ENCODE assay signal across 8 cellular contexts in the genomic region with DNA sequence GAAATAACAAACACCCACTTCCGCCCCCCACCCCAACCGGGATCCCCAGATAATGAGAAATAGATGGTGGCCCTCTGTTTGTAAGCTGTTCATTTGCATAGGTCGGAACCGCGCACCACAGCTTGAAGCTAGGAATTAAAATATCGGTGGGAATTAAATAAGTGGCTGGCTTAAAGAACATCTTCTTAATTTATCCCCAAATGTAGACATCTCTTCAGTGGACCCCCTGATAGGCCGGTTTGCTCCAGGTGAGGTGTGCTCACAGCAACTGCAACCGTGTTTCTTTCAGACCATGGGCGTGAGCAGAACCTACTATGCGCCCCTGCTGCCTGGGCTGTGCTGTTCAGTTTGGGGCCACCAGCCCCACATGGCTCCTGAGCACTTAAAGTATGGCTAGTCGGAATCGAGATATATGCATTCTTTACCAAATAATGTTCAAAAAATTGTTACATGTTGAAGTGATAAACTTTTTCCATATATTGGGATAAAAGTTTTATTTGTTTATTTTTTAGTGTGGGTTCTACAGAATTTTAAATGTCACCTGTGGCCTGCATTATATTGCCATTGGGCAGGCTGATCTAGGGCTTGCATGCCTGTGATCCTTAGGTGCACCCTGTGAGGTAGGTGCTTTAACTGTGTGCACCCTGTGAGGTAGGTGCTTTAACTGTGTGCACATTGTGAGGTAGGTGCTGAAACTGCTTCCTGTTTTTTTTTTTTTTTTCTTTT. TPM values are rescaled to one million over a fixed set of nuclear protein-coding genes. Genes with fewer than 3 reads are reported as not detected.
DNase-seq lines count a peak whose midpoint lies in the region; ATAC-seq and TF ChIP-seq lines count a peak whose summit lies in the region.

No MANE protein-coding gene starts in this region.

- peak overlapping the region; percentile 64 for H3K27ac ChIP-seq in ACC112 (ENCODE audit: low read depth, low read length)
- peak overlapping the region; percentile 94 for H3K27ac ChIP-seq in right cardiac atrium (ENCODE audit: low read length)
- peak overlapping the region; percentile 87 for H3K27ac ChIP-seq in smooth muscle cell (ENCODE audit: low read depth)

- H3F3A ChIP-seq in smooth muscle cell (ENCODE audit: low read depth): no peaks in the 10 kb centered on the region

- H3K9ac ChIP-seq in smooth muscle cell (ENCODE audit: low read depth): peak overlapping the region; percentile 96

- H3K79me2 ChIP-seq in ACC112 (ENCODE audit: control insufficient read depth, insufficient read depth, low read length, unreplicated experiment) (peaks cover 39% of the 10 kb centered on the region), smooth muscle cell (ENCODE audit: low read depth) (peaks cover 37% of the 10 kb centered on the region)

- CTCF ChIA-PET in activated CD8-positive, alpha-beta T cell treated with anti-CD3 and anti-CD28 coated beads for 36 hours (lab: Charles Lee): no interaction called here

- WGBS in right cardiac atrium: 25% methylated on average over 12 of the region's 12 CpGs
- 29% methylated on average over 12 of the region's 12 CpGs for WGBS in smooth muscle cell (ENCODE audit: low lambda C conversion rate)

- H3K27me3 ChIP-seq in ACC112 (ENCODE audit: insufficient read depth, low read length): no peaks in the 10 kb centered on the region
- H3K27me3 ChIP-seq in right cardiac atrium (ENCODE audit: control insufficient read depth, insufficient read depth): no peaks in the 10 kb centered on the region
- H3K27me3 ChIP-seq in smooth muscle cell (ENCODE audit: low read depth): no peaks in the 10 kb centered on the region

- TF ChIP-seq CTCF in GM13976 (IDR thresholded peaks at IDR 0.05; ENCODE audit: borderline replicate concordance, control extremely low read depth, extremely low read depth, insufficient read depth, missing control alignments) (no peak), smooth muscle cell (IDR thresholded peaks at IDR 0.05; ENCODE audit: borderline replicate concordance, insufficient read depth, poor library complexity, severe bottlenecking) (no peak)
- no peak for TF ChIP-seq CTCF in activated CD8-positive, alpha-beta T cell treated with anti-CD3 and anti-CD28 coated beads for 36 hours (IDR thresholded peaks at IDR 0.05)

- in situ Hi-C loops in GM13976 (cut with MboI; ENCODE audit: low sequenced_read_pairs, unreplicated experiment): no loop called here

- H2AFZ ChIP-seq in ACC112 (ENCODE audit: low read length, unreplicated experiment): peak overlapping the region; percentile 83
- H2AFZ ChIP-seq in smooth muscle cell (ENCODE audit: low read depth): peak overlapping the region; percentile 98

- peak overlapping the region; percentile 93 for H3K4me3 Mint-ChIP-seq in activated CD8-positive, alpha-beta T cell treated with anti-CD3 and anti-CD28 coated beads for 36 hours

- peaks cover 20% of the 10 kb centered on the region for H3K4me1 ChIP-seq in ACC112 (ENCODE audit: control insufficient read depth, insufficient read depth, low read length, unreplicated experiment)
- peaks cover 6% of the 10 kb centered on the region for H3K4me1 ChIP-seq in right cardiac atrium (ENCODE audit: control insufficient read depth, insufficient read depth, low read length)
- peaks cover 20% of the 10 kb centered on the region for H3K4me1 ChIP-seq in smooth muscle cell (ENCODE audit: low read depth)

- peak overlapping the region; percentile 99 for H3K27ac Mint-ChIP-seq in activated CD8-positive, alpha-beta T cell treated with anti-CD3 and anti-CD28 coated beads for 36 hours

- POLR2A ChIA-PET in activated CD8-positive, alpha-beta T cell treated with anti-CD3 and anti-CD28 coated beads for 36 hours (lab: Charles Lee): interaction anchor here (0.6 to 1.1 kb wide), 5 partner anchors 10 to 161 kb away, joined by 3 to 5 read pairs (median 3); no protein-coding TSS in a partner anchor

- H3K9me3 Mint-ChIP-seq in activated CD8-positive, alpha-beta T cell treated with anti-CD3 and anti-CD28 coated beads for 36 hours: no peaks in the 10 kb centered on the region

- H3K9me3 ChIP-seq in right cardiac atrium (ENCODE audit: control insufficient read depth, low read length) (no peaks in the 10 kb centered on the region), smooth muscle cell (replicated peaks; ENCODE audit: low read depth) (no peaks in the 10 kb centered on the region)

- peak; percentile 45 for DNase-seq in GM13976 (ENCODE audit: low spot score)
- DNase-seq in activated CD8-positive, alpha-beta T cell treated with anti-CD3 and anti-CD28 coated beads for 36 hours: peak; percentile 77
- peak in 1 of 3 donors; percentile 51 for DNase-seq in right cardiac atrium
- no peak for DNase-seq in smooth muscle cell (lab: John Stamatoyannopoulos, UW; ENCODE audit: unreplicated experiment)
- DNase-seq in effector CD8-positive, alpha-beta T cell (lab: John Stamatoyannopoulos, UW): no peak
- no peak for DNase-seq in SW 1271 (lab: John Stamatoyannopoulos, UW)

- peak overlapping the region; percentile 76 for H3K4me3 ChIP-seq in ACC112 (ENCODE audit: low read depth, low read length)
- H3K4me3 ChIP-seq in right cardiac atrium (ENCODE audit: low read length): peak overlapping the region; percentile 71
- peak overlapping the region; percentile 74 for H3K4me3 ChIP-seq in smooth muscle cell

- H3K4me2 ChIP-seq in smooth muscle cell: peak overlapping the region; percentile 90

- no peaks in the 10 kb centered on the region for H3K27me3 Mint-ChIP-seq in activated CD8-positive, alpha-beta T cell treated with anti-CD3 and anti-CD28 coated beads for 36 hours

- H3K4me1 Mint-ChIP-seq in activated CD8-positive, alpha-beta T cell treated with anti-CD3 and anti-CD28 coated beads for 36 hours (ENCODE audit: low read depth): peaks cover 30% of the 10 kb centered on the region

- H4K20me1 ChIP-seq in smooth muscle cell (ENCODE audit: low read depth): peaks cover 32% of the 10 kb centered on the region

- peaks cover 24% of the 10 kb centered on the region for H3K36me3 Mint-ChIP-seq in activated CD8-positive, alpha-beta T cell treated with anti-CD3 and anti-CD28 coated beads for 36 hours (ENCODE audit: low read depth)

- ATAC-seq in HG03354 (IDR thresholded peaks at IDR 0.05; ENCODE audit: poor library complexity, severe bottlenecking, unreplicated experiment) (peak; percentile 36), right cardiac atrium (peak in 1 of 2 donors; percentile 7)
- ATAC-seq in activated CD8-positive, alpha-beta T cell treated with anti-CD3 and anti-CD28 coated beads for 36 hours: peak; percentile 13

- intact Hi-C loops in activated CD8-positive, alpha-beta T cell treated with anti-CD3 and anti-CD28 coated beads for 36 hours (cut with micrococcal nuclease): no loop called here
- intact Hi-C loops in right cardiac atrium (cut with DNase I): no loop called here

- H3K36me3 ChIP-seq in ACC112 (ENCODE audit: insufficient read depth, low read length) (no peaks in the 10 kb centered on the region), smooth muscle cell (ENCODE audit: low read depth) (no peaks in the 10 kb centered on the region)

RNA-seq across cellular contexts. Expression of a gene that starts 0.8 kb away (rescaled TPM):
- total RNA-seq in activated CD8-positive, alpha-beta T cell treated with anti-CD3 and anti-CD28 coated beads for 36 hours: 10 to 100 TPM; 45.3 to 50.3 TPM
- total RNA-seq in right cardiac atrium (10 to 100 TPM; 22.7 to 30.4 (median 25.9) TPM), smooth muscle cell (67.5 and 86.2 TPM in 2 replicates)
- polyA plus RNA-seq in right cardiac atrium (6.8 TPM), smooth muscle cell (13.5 and 17.3 TPM in 2 replicates)

Comparison
In these comparisons a context has a peak if more than half of its experiments do, and no peak if none do; other contexts are left out.
1. DNase-seq: peak in GM13976 (single experiment) and activated CD8-positive, alpha-beta T cell treated with anti-CD3 and anti-CD28 coated beads for 36 hours (single experiment); none in smooth muscle cell (single experiment), effector CD8-positive, alpha-beta T cell (single experiment) and SW 1271 (0 of 2).
2. Peak in every context shown above with its lines, with median percentiles within 50 percentile points of each other: H3K27ac ChIP-seq and H3K4me3 ChIP-seq.